Comparison of ENCODE assay signal across 8 cellular contexts in the genomic region with DNA sequence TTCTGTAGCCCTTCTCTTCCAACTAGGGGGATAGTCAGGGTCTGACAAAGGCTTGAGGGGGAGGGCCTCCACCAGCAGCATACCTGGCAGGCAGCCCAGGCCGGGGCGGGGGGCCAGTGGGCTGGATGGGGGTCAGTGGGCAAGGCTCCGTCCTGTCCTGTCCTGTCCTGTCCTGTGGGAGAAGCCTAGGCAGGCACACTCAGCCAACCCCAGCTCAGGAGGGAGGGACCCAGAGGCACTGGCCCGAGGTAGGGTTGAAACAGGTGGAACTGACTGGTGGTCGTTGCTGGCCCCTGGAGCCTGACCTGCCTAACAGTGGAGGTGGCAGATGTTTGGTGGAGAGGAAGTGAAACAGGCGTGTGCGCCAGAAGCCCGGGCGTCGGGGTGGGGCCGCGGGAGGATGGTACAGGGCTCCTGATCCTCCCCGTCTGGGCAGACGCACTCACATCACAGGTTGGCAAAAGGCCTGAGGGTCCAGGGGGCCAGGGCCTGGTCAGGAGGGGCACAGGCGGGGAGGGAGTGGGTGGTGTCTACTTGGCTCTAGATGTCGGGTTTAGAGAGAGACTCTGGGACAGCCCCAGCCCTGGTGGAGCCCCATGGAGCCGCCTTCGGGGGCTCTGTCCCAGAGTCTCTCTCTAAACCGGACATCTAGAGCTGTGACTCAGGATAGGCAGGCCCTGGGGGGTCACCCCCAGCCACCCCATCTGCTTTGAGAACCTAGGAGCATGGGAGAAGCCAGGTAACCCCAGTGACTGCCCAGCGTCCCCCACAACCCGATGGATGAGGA. TPM values are rescaled to one million over a fixed set of nuclear protein-coding genes. Genes with fewer than 3 reads are reported as not detected.
DNase-seq lines count a peak whose midpoint lies in the region; ATAC-seq, FAIRE-seq and TF ChIP-seq lines count a peak whose summit lies in the region.

No MANE protein-coding gene starts in this region.

- ATAC-seq in HG02571 (IDR thresholded peaks at IDR 0.05; ENCODE audit: unreplicated experiment) = peak; percentile 49
- no peak for ATAC-seq in HG03442 (IDR thresholded peaks at IDR 0.05; ENCODE audit: unreplicated experiment)

- H3K27ac Mint-ChIP-seq in osteocyte (ENCODE audit: unreplicated experiment) = no peak overlapping the region

- DNase-seq in kidney (peak; percentile 84), osteocyte (ENCODE audit: extremely low spot score, unreplicated experiment) (no peak), SHP77 treated with DMSO at 0.1 percent for 48 hours (lab: John Stamatoyannopoulos, UW) (no peak), H54 (ENCODE audit: insufficient read length, low spot score) (no peak)

- in situ Hi-C loops in GM18951 (cut with MboI; ENCODE audit: low sequenced_read_pairs, unreplicated experiment) = no loop called here

- no peak for FAIRE-seq in kidney (lab: Jason Lieb, UNC)
- no peak for FAIRE-seq in H54 (lab: Jason Lieb, UNC)

- no peak overlapping the region for H3K27ac ChIP-seq in kidney (ENCODE audit: low read depth in 2 of 2, low read length in 2 of 2)

- no peak for TF ChIP-seq CTCF in kidney (IDR thresholded peaks at IDR 0.05; ENCODE audit: borderline replicate concordance, extremely low read depth, insufficient read depth)
- no peak for TF ChIP-seq CTCF in osteocyte (IDR thresholded peaks at IDR 0.05)

- H3K9me3 Mint-ChIP-seq in osteocyte (ENCODE audit: unreplicated experiment) = no peaks in the 10 kb centered on the region

- H3K36me3 Mint-ChIP-seq in osteocyte (ENCODE audit: unreplicated experiment) = no peaks in the 10 kb centered on the region

- H3K4me1 ChIP-seq in kidney (ENCODE audit: control insufficient read depth in 1 of 2, insufficient read depth in 1 of 2, low read depth in 1 of 2, low read length in 2 of 2) = peaks cover 3 to 15% of the 10 kb centered on the region in 2 donors

- H3K36me3 ChIP-seq in kidney (ENCODE audit: control insufficient read depth in 1 of 2, insufficient read depth in 2 of 2, low read length in 2 of 2) = no peaks in the 10 kb centered on the region

- H3K27me3 Mint-ChIP-seq in osteocyte (ENCODE audit: unreplicated experiment) = no peaks in the 10 kb centered on the region

- intact Hi-C loops in kidney (cut with DNase I) = no loop called here

- no peak overlapping the region for H3K9ac ChIP-seq in kidney (ENCODE audit: low read length in 2 of 2)

- TF ChIP-seq POLR2A in GM18951 (IDR thresholded peaks at IDR 0.05; ENCODE audit: extremely low read depth, insufficient read depth, insufficient read length) (peak; percentile 36), Raji (IDR thresholded peaks at IDR 0.05; ENCODE audit: insufficient read depth, low read depth, low read length) (peak; percentile 39; the same call in 1 of the 2 replicates), H54 (IDR thresholded peaks at IDR 0.05; ENCODE audit: low read depth, low read length) (no peak)

- H3K9me3 ChIP-seq in kidney (ENCODE audit: control insufficient read depth in 1 of 2, low read length in 2 of 2) = no peaks in the 10 kb centered on the region

- H3K4me1 Mint-ChIP-seq in osteocyte (ENCODE audit: unreplicated experiment) = peaks cover 31% of the 10 kb centered on the region

- no peak overlapping the region for H3K4me3 Mint-ChIP-seq in osteocyte (ENCODE audit: unreplicated experiment)

- no peak overlapping the region for H3K4me3 ChIP-seq in kidney (ENCODE audit: low read length in 2 of 2)

RNA-seq across cellular contexts. Expression of gene GRAMD4, which starts 32.5 kb away (rescaled TPM):
- total RNA-seq in kidney = 58.2 TPM
- polyA plus RNA-seq in kidney (ENCODE audit: insufficient read depth, low read depth, low replicate concordance) = 12.1 TPM
- total RNA-seq in osteocyte = 37.4 and 44.5 TPM in 2 replicates

RNA-seq across cellular contexts. Expression of gene CELSR1, which starts 50.3 kb away (rescaled TPM):
- total RNA-seq in kidney = 49.9 TPM
- 15.7 TPM for polyA plus RNA-seq in kidney (ENCODE audit: insufficient read depth, low read depth, low replicate concordance)
- total RNA-seq in osteocyte = 15.9 and 16.0 TPM in 2 replicates
